In genomic region chr1:209567788-209568187, GRCh38 we compare ENCODE assay signal across 14 cellular contexts.
DNase-seq lines count a peak whose midpoint lies in the region; ATAC-seq and TF ChIP-seq lines count a peak whose summit lies in the region.
"Had no signal": no experiment of that assay in that cellular context is flagged by ENCODE, and none has a peak within 500 bp of the region (broad histone marks: within the 10 kb centered on the region; RNA-seq: fewer than 3 reads in every experiment).

No MANE protein-coding gene starts in this region.

- TF ChIP-seq CTCF in AG09309 (IDR thresholded peaks at IDR 0.05; ENCODE audit: control insufficient read depth, insufficient read depth, low read depth, low read length, missing control alignments) (no peak), astrocyte of the cerebellum (IDR thresholded peaks at IDR 0.05; ENCODE audit: low read depth, low read length, missing control alignments) (no peak)

- in situ Hi-C loops in astrocyte of the cerebellum (cut with HindIII; ENCODE audit: low sequenced_read_pairs), result no loop called here

- ATAC-seq in HG03108 (IDR thresholded peaks at IDR 0.05; ENCODE audit: unreplicated experiment), result no peak
- no peak for ATAC-seq in HG02973 (IDR thresholded peaks at IDR 0.05; ENCODE audit: unreplicated experiment)

- DNase-seq in AG09309 (ENCODE audit: low read depth) (peak; percentile 52), HK-2 (ENCODE audit: unreplicated experiment) (peak; percentile 74), astrocyte of the cerebellum (ENCODE audit: low read depth) (peak; percentile 32), hepatic stellate cell (ENCODE audit: low spot score) (peak; percentile 51), NCI-H1105 treated with DMSO at 0.1 percent for 48 hours (lab: John Stamatoyannopoulos, UW) (no peak), NCI-H1105 (lab: John Stamatoyannopoulos, UW) (no peak)
- DNase-seq: activated CD4-positive, CD25-positive, alpha-beta regulatory T cell treated with anti-CD3 and anti-CD28 coated beads, Interleukin-2, amount 50 U/mL, for 72 hours; activated T-cell treated with anti-CD3 and anti-CD28 coated beads, Interleukin-2, amount 50 U/mL, for 1 hour; amygdala; DMS153; kidney; NCI-H345 had no signal

- H3K4me3 ChIP-seq in AG09309 (ENCODE audit: control insufficient read depth, low read depth, low read length), result no peak overlapping the region
- no peak overlapping the region for H3K4me3 ChIP-seq in astrocyte of the cerebellum (ENCODE audit: low read depth, low read length)

Comparison
In these comparisons a context has a peak if more than half of its experiments do, and no peak if none do; other contexts are left out.
1. DNase-seq: peak in AG09309 (single experiment), HK-2 (single experiment), astrocyte of the cerebellum (single experiment) and hepatic stellate cell (single experiment); none in NCI-H1105 treated with DMSO at 0.1 percent for 48 hours (single experiment) and NCI-H1105 (single experiment).